ENCODE assay signal across 22 cellular contexts in the genomic region with DNA sequence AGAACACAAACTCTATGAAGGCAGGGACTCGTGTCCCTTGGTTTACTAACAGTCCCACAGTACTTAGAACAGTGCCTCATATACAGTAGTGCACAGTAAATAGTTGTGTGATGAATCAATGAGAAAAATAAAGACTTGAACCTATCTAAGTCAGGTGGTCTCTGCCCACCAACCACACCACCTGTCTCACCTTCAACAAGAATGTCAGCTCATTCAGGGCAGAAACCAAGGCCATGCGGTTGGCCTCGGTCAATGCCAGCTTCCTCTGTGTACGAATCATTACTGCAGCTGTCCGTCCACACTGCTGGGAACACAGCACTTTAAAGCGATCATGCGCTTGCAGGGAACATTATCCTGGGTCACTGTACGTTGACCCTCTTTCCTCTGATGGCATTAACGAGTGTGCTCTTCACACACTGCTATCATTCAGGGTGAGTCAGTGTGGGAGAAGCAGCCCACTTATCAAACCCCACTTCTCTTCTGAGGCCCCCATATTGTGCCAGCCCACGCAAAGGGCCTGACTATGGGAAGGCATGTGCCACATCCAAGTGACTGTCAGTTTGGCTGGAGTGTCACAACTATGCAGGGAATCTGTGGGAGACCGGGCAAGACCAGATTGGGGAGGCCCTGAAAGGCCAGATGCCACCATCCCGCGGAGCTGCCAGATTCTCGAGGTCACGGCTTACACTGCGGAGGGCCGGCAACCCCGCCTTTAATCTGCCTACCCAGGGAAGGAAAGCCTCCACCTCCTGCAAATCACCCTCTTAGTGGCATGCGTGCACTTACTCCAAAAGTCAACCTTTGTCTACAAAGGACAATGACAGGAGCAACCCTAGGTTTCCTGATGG. TPM values are rescaled to one million over a fixed set of nuclear protein-coding genes. Genes with fewer than 3 reads are reported as not detected.
DNase-seq lines count a peak whose midpoint lies in the region; ATAC-seq and TF ChIP-seq lines count a peak whose summit lies in the region.
"Had no signal": no experiment of that assay in that cellular context is flagged by ENCODE, and none has a peak within 500 bp of the region (broad histone marks: within the 10 kb centered on the region; RNA-seq: fewer than 3 reads in every experiment).

No MANE protein-coding gene starts in this region.

- peak overlapping the region; percentile 76 for H3K27ac Mint-ChIP-seq in progenitor cell of endocrine pancreas
- H3K27ac Mint-ChIP-seq: activated naive CD8-positive, alpha-beta T cell treated with anti-CD3 and anti-CD28 coated beads for 36 hours; activated T-cell treated with anti-CD3 and anti-CD28 coated beads, Interleukin-2, amount 50 U/mL, for 72 hours; CD4-positive, CD25-positive, alpha-beta regulatory T cell; dendritic cell treated with granulocyte-macrophage colony-stimulating factor and Interleukin-4, amounts not matched to agents 40 ng/mL and 50 ng/mL, for 4 days; memory B cell; natural killer cell had no signal

- H3K27ac ChIP-seq in heart right ventricle (peak overlapping the region in 9 of 10 donors; percentile 18 to 67 (median 56)), tibial nerve (no peak overlapping the region), GM23248 (no peak overlapping the region)
- H3K27ac ChIP-seq: brain microvascular endothelial cell, epithelial cell of prostate, SJSA1, upper lobe of right lung had no signal

- DNase-seq in H4 (ENCODE audit: low spot score) (peak; percentile 12), RPMI7951 (ENCODE audit: low read depth) (peak; percentile 0), heart right ventricle (peak in 1 of 2 donors; percentile 35), progenitor cell of endocrine pancreas (ENCODE audit: low spot score, unreplicated experiment) (no peak), tibial nerve (ENCODE audit: low spot score in 2 of 2) (no peak), GM23248 (no peak), HUDEP-2 (lab: John Stamatoyannopoulos, UW; ENCODE audit: unreplicated experiment in 76 of 76) (no peak), NCI-H128 (lab: John Stamatoyannopoulos, UW; ENCODE audit: unreplicated experiment) (no peak)
- DNase-seq: activated naive CD8-positive, alpha-beta T cell treated with anti-CD3 and anti-CD28 coated beads for 36 hours; activated T-cell treated with anti-CD3 and anti-CD28 coated beads, Interleukin-2, amount 50 U/mL, for 72 hours; brain microvascular endothelial cell; CD4-positive, CD25-positive, alpha-beta regulatory T cell; GOT3; natural killer cell; NCI-H187 treated with DMSO at 0.1 percent for 48 hours; NCI-H446 treated with DMSO at 0.1 percent for 48 hours; stimulated activated naive CD4-positive, alpha-beta T cell treated with Interleukin-2 at 50 U/mL for 16 hours; upper lobe of right lung had no signal

- no peaks in the 10 kb centered on the region for H3F3A ChIP-seq in GM23248 (ENCODE audit: insufficient read depth)

- 54 to 64% methylated on average over 19 of the region's 19 CpGs for WGBS in heart right ventricle, 2 donors
- WGBS in tibial nerve, 2 donors, result 78 to 82% methylated on average over 19 of the region's 19 CpGs
- 96 to 97% methylated on average over 19 of the region's 19 CpGs for WGBS in GM23248 (ENCODE audit: low coverage in 1 of 2, low lambda C conversion rate in 2 of 2, missing lambda C conversion rate in 2 of 2), 2 experiments

- H3K36me3 ChIP-seq in heart right ventricle (no peaks in the 10 kb centered on the region), tibial nerve (no peaks in the 10 kb centered on the region), GM23248 (ENCODE audit: low read depth) (no peaks in the 10 kb centered on the region)
- H3K36me3 ChIP-seq: brain microvascular endothelial cell, SJSA1, upper lobe of right lung had no signal

- no peak overlapping the region for H2AFZ ChIP-seq in GM23248

- peak; percentile 47 to 80 (median 76) for ATAC-seq in heart right ventricle
- ATAC-seq: activated T-cell treated with anti-CD3 and anti-CD28 coated beads, Interleukin-2, amount 50 U/mL, for 72 hours; natural killer cell had no signal

- H3K4me1 ChIP-seq in heart right ventricle, result peaks cover 0 to 71% (median 30%) of the 10 kb centered on the region in 9 donors
- peaks cover 0 to 5% (median 0%) of the 10 kb centered on the region in 4 donors for H3K4me1 ChIP-seq in tibial nerve
- no peaks in the 10 kb centered on the region for H3K4me1 ChIP-seq in GM23248 (ENCODE audit: insufficient read depth)
- H3K4me1 ChIP-seq: upper lobe of right lung had no signal

- H4K20me1 ChIP-seq in GM23248 (ENCODE audit: insufficient read depth), result no peaks in the 10 kb centered on the region

- H3K36me3 Mint-ChIP-seq in progenitor cell of endocrine pancreas (ENCODE audit: insufficient read depth), result no peaks in the 10 kb centered on the region
- H3K36me3 Mint-ChIP-seq: activated naive CD8-positive, alpha-beta T cell treated with anti-CD3 and anti-CD28 coated beads for 36 hours; CD4-positive, CD25-positive, alpha-beta regulatory T cell; natural killer cell had no signal

- H3K4me3 Mint-ChIP-seq in progenitor cell of endocrine pancreas (ENCODE audit: low read depth), result no peak overlapping the region
- H3K4me3 Mint-ChIP-seq: activated naive CD8-positive, alpha-beta T cell treated with anti-CD3 and anti-CD28 coated beads for 36 hours; activated T-cell treated with anti-CD3 and anti-CD28 coated beads, Interleukin-2, amount 50 U/mL, for 72 hours; CD4-positive, CD25-positive, alpha-beta regulatory T cell; dendritic cell treated with granulocyte-macrophage colony-stimulating factor and Interleukin-4, amounts not matched to agents 40 ng/mL and 50 ng/mL, for 4 days; memory B cell; natural killer cell had no signal

- no peak for TF ChIP-seq EP300 in tibial nerve (IDR thresholded peaks at IDR 0.05)

- no peaks in the 10 kb centered on the region for H3K9me2 ChIP-seq in GM23248 (ENCODE audit: insufficient read depth)

- TF ChIP-seq CTCF in heart right ventricle (IDR thresholded peaks at IDR 0.05) (no peak), progenitor cell of endocrine pancreas (IDR thresholded peaks at IDR 0.05; ENCODE audit: unreplicated experiment) (no peak), tibial nerve (IDR thresholded peaks at IDR 0.05) (no peak)

- H3K9me3 ChIP-seq in heart right ventricle (no peaks in the 10 kb centered on the region), tibial nerve (no peaks in the 10 kb centered on the region), GM23248 (ENCODE audit: low read depth) (no peaks in the 10 kb centered on the region)
- H3K9me3 ChIP-seq: SJSA1, upper lobe of right lung had no signal

- H3K79me2 ChIP-seq in GM23248 (ENCODE audit: insufficient read depth), result peaks cover 33% of the 10 kb centered on the region; the same call in 1 of the 2 replicates

- in situ Hi-C loops in GM23248 (cut with MboI), result no loop called here

- peaks cover 19% of the 10 kb centered on the region for H3K4me1 Mint-ChIP-seq in progenitor cell of endocrine pancreas (ENCODE audit: low read depth)
- H3K4me1 Mint-ChIP-seq: activated naive CD8-positive, alpha-beta T cell treated with anti-CD3 and anti-CD28 coated beads for 36 hours; CD4-positive, CD25-positive, alpha-beta regulatory T cell had no signal

- intact Hi-C loops in heart right ventricle (cut with DNase I), result loop anchor here in 1 of 10 donors (5.0 kb wide), 1 partner anchor 33 kb away; no protein-coding TSS in a partner anchor

- no peaks in the 10 kb centered on the region for H3K27me3 Mint-ChIP-seq in progenitor cell of endocrine pancreas
- H3K27me3 Mint-ChIP-seq: CD4-positive, CD25-positive, alpha-beta regulatory T cell; dendritic cell treated with granulocyte-macrophage colony-stimulating factor and Interleukin-4, amounts not matched to agents 40 ng/mL and 50 ng/mL, for 4 days had no signal

- H3K9ac ChIP-seq in GM23248, result no peak overlapping the region

- no peak overlapping the region for H3K4me2 ChIP-seq in GM23248 (ENCODE audit: unreplicated experiment)

- TF ChIP-seq POLR2A in tibial nerve (IDR thresholded peaks at IDR 0.05), result no peak

- no peaks in the 10 kb centered on the region for H3K9me3 Mint-ChIP-seq in progenitor cell of endocrine pancreas (ENCODE audit: low read depth)
- H3K9me3 Mint-ChIP-seq: activated naive CD8-positive, alpha-beta T cell treated with anti-CD3 and anti-CD28 coated beads for 36 hours; dendritic cell treated with granulocyte-macrophage colony-stimulating factor and Interleukin-4, amounts not matched to agents 40 ng/mL and 50 ng/mL, for 4 days; memory B cell; natural killer cell had no signal

- no peaks in the 10 kb centered on the region for H3K27me3 ChIP-seq in heart right ventricle
- H3K27me3 ChIP-seq in tibial nerve, result no peaks in the 10 kb centered on the region
- H3K27me3 ChIP-seq in GM23248 (replicated peaks; ENCODE audit: insufficient read depth), result no peaks in the 10 kb centered on the region
- H3K27me3 ChIP-seq: brain microvascular endothelial cell, SJSA1, upper lobe of right lung had no signal

- no peak overlapping the region for H3K4me3 ChIP-seq in heart right ventricle
- H3K4me3 ChIP-seq in tibial nerve, result no peak overlapping the region
- H3K4me3 ChIP-seq in GM23248, result no peak overlapping the region
- H3K4me3 ChIP-seq: SJSA1, upper lobe of right lung had no signal

RNA-seq across cellular contexts. Expression of gene LARGE1, which starts 36.1 kb away (rescaled TPM):
- total RNA-seq in H4 (2014; rRNA removed; shearing (Covaris generic)), result 3.9 and 4.6 TPM in 2 replicates
- total RNA-seq in RPMI7951 (2014; rRNA removed; shearing (Covaris generic)), result 2.9 and 3.0 TPM in 2 replicates
- total RNA-seq in heart right ventricle (100 to 1,000 TPM; 118 to 184 (median 148) TPM), progenitor cell of endocrine pancreas (166 and 195 TPM in 2 replicates), tibial nerve (10 to 100 TPM; 24.9 to 51.0 (median 32.7) TPM)
- polyA plus RNA-seq in heart right ventricle (10 to 100 TPM; 33.7 to 34.3 TPM), GM23248 (2016; fragmentation: Nextera tagmentation; extraction: Ambion mirVana) (1.5 and 1.6 TPM in 2 replicates)
- 10.5 and 12.8 TPM in 2 replicates for total RNA-seq in GM23248 (2014; rRNA removed; shearing (Covaris generic))
- total RNA-seq: CD4-positive, CD25-positive, alpha-beta regulatory T cell had no signal
- polyA plus RNA-seq: CD4-positive, CD25-positive, alpha-beta regulatory T cell had no signal

Comparison
In these comparisons a context has a peak if more than half of its experiments do, and no peak if none do; other contexts are left out.
1. DNase-seq: peak in H4 (single experiment) and RPMI7951 (single experiment); none in progenitor cell of endocrine pancreas (single experiment), tibial nerve (0 of 2), GM23248 (single experiment), HUDEP-2 (0 of 76) and NCI-H128 (single experiment).
2. H3K27ac ChIP-seq: peak in heart right ventricle (9 of 10); none in tibial nerve (0 of 4) and GM23248 (single experiment).